Comparison of ENCODE assay signal across 1 cellular context in genomic region chr3:153639634-153640033, GRCh38.
TF ChIP-seq lines count a peak whose summit lies in the region.

No MANE protein-coding gene starts in this region.

TF ChIP-seq in H1, 55 proteins besides CTCF, POLR2A, EP300 and RAD21:
- TF ChIP-seq SP4 (IDR thresholded peaks at IDR 0.05; ENCODE audit: low read length) (no peak), CHD1 (IDR thresholded peaks at IDR 0.05; ENCODE audit: low read depth, low read length) (no peak), EZH2 (IDR thresholded peaks at IDR 0.05; ENCODE audit: low read depth, low read length, severe bottlenecking) (no peak), CREB1 (IDR thresholded peaks at IDR 0.05) (no peak), SP2 (IDR thresholded peaks at IDR 0.05; ENCODE audit: low read length) (no peak), TBP (IDR thresholded peaks at IDR 0.05; ENCODE audit: low read depth, low read length) (no peak), ZNF274 (IDR thresholded peaks at IDR 0.05; ENCODE audit: borderline replicate concordance, extremely low read depth, low read length) (no peak), HDAC6 (IDR thresholded peaks at IDR 0.05; ENCODE audit: low read depth, low read length) (no peak), POU5F1 (IDR thresholded peaks at IDR 0.05; ENCODE audit: low read depth, low read length) (no peak), EGR1 (IDR thresholded peaks at IDR 0.05; ENCODE audit: borderline replicate concordance, low read depth, low read length) (no peak), KDM1A (IDR thresholded peaks at IDR 0.05; ENCODE audit: borderline replicate concordance, low read length) (no peak), CEBPB (IDR thresholded peaks at IDR 0.05; ENCODE audit: low read depth, low read length) (no peak), PHF8 (conservative IDR thresholded peaks at IDR 0.05; ENCODE audit: low read depth, low read length) (no peak)
- TF ChIP-seq, protein P1, sequence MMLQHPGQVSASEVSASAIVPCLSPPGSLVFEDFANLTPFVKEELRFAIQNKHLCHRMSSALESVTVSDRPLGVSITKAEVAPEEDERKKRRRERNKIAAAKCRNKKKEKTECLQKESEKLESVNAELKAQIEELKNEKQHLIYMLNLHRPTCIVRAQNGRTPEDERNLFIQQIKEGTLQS (IDR thresholded peaks at IDR 0.05; ENCODE audit: insufficient read depth, low read depth, low read length) = no peak
TF ChIP-seq in H1: peak in this region for 0.
